10 cellular contexts compared by ENCODE assay signal in genomic region chr21:16533692-16534407, GRCh38.
DNase-seq lines count a peak whose midpoint lies in the region; ATAC-seq, FAIRE-seq and TF ChIP-seq lines count a peak whose summit lies in the region.
"Had no signal": no experiment of that assay in that cellular context is flagged by ENCODE, and none has a peak within 500 bp of the region (broad histone marks: within the 10 kb centered on the region; RNA-seq: fewer than 3 reads in every experiment).

No MANE protein-coding gene starts in this region.

- no peak for ATAC-seq in lung (ENCODE audit: insufficient read depth, low FRiP score)

- no peak overlapping the region for H2AK5ac ChIP-seq in H1 (ENCODE audit: low read depth, low read length)

- no peak overlapping the region for H4K5ac ChIP-seq in H1 (ENCODE audit: insufficient read length, low read depth, low read length)

- H2BK5ac ChIP-seq in H1 (ENCODE audit: low read depth, low read length): no peak overlapping the region

- H4K8ac ChIP-seq in H1 (ENCODE audit: extremely low read depth, insufficient read depth, low read length): no peak overlapping the region

- H3K9me3 ChIP-seq in H1 (ENCODE audit: insufficient read depth in 2 of 2, low read depth in 1 of 2, low read length in 1 of 2) (no peaks in the 10 kb centered on the region), lung (ENCODE audit: control insufficient read depth in 2 of 2, insufficient read depth in 1 of 2, low read length in 1 of 2) (no peaks in the 10 kb centered on the region), tibial artery (no peaks in the 10 kb centered on the region), OCI-LY7 (ENCODE audit: low read length) (peaks cover 11% of the 10 kb centered on the region; the same call in 1 of the 2 replicates), HAP-1 (no peaks in the 10 kb centered on the region)

- in situ Hi-C loops in HAP-1 (cut with MboI; ENCODE audit: low sequenced_read_pairs): no loop called here

- 0 out of 2 replicates have a peak overlapping the region, but pooled peaks have one; percentile 57 for H2AFZ ChIP-seq in H1 (ENCODE audit: low read length)
- H2AFZ ChIP-seq in OCI-LY7 (ENCODE audit: low read length): no peak overlapping the region

- H2BK20ac ChIP-seq in H1 (ENCODE audit: low read length): no peak overlapping the region

- H3K27me3 ChIP-seq in H1 (replicated peaks in 1 of 4; ENCODE audit: control insufficient read depth in 3 of 4, extremely low read depth in 1 of 4, insufficient read depth in 3 of 4, low read length in 3 of 4) (no peaks in the 10 kb centered on the region), lung (ENCODE audit: control insufficient read depth, insufficient read depth) (no peaks in the 10 kb centered on the region), tibial artery (no peaks in the 10 kb centered on the region), HAP-1 (ENCODE audit: low read depth) (no peaks in the 10 kb centered on the region)

- FAIRE-seq in H1 (lab: Jason Lieb, UNC): no peak
- FAIRE-seq in GM12891 (lab: Jason Lieb, UNC): no peak

- H3K79me2 ChIP-seq in H1 (ENCODE audit: control insufficient read depth in 1 of 2, insufficient read depth in 2 of 2, low read length in 2 of 2) (no peaks in the 10 kb centered on the region), OCI-LY7 (ENCODE audit: insufficient read depth, low read depth, low read length) (no peaks in the 10 kb centered on the region)

- no peaks in the 10 kb centered on the region for H3K79me1 ChIP-seq in H1 (ENCODE audit: low read depth, low read length)

- H3K4me3 ChIP-seq in H1 (ENCODE audit: extremely low read depth in 1 of 4, insufficient read depth in 2 of 4, low read depth in 3 of 4, low read length in 4 of 4) (no peak overlapping the region), lung (peak overlapping the region; percentile 32), tibial artery (peak overlapping the region; percentile 43 to 55), OCI-LY7 (ENCODE audit: low read depth, low read length, poor library complexity, severe bottlenecking) (no peak overlapping the region), HAP-1 (no peak overlapping the region)

- H3K4me2 ChIP-seq in H1 (ENCODE audit: insufficient read depth in 1 of 2, low read depth in 2 of 2, low read length in 2 of 2) (no peak overlapping the region), OCI-LY7 (ENCODE audit: low read length) (no peak overlapping the region)

- H3K23ac ChIP-seq in H1 (ENCODE audit: insufficient read length): no peak overlapping the region

- no peak for TF ChIP-seq POLR2A in H1 (IDR thresholded peaks at IDR 0.05; ENCODE audit: control extremely low read depth in 1 of 2, low read depth in 2 of 2, low read length in 2 of 2)
- no peak for TF ChIP-seq POLR2A in GM12891 (IDR thresholded peaks at IDR 0.05; ENCODE audit: low read depth, low read length)

- H3K56ac ChIP-seq in H1 (replicated peaks; ENCODE audit: insufficient read length, low read depth, low read length): no peak overlapping the region

- H4K20me1 ChIP-seq in H1 (replicated peaks in 1 of 2; ENCODE audit: control insufficient read depth in 1 of 2, insufficient read depth in 2 of 2, low read length in 2 of 2) (no peaks in the 10 kb centered on the region), OCI-LY7 (ENCODE audit: insufficient read depth, low read length) (no peaks in the 10 kb centered on the region)

- no peak overlapping the region for H2BK15ac ChIP-seq in H1 (ENCODE audit: low read length)

- no TSS peak for BruUV-seq in OCI-LY7 (replicated peaks; lab: Mats Ljungman, UMichigan)

- H3K4ac ChIP-seq in H1 (replicated peaks; ENCODE audit: insufficient read length, low read depth, low read length): no peak overlapping the region

- DNase-seq in NCI-H526 treated with DMSO at 0.1 percent for 48 hours (lab: John Stamatoyannopoulos, UW) (peak; percentile 52), H1 (ENCODE audit: low read depth in 1 of 2, low spot score in 2 of 2) (no peak), lung (ENCODE audit: low spot score) (no peak), tibial artery (no peak), OCI-LY7 (ENCODE audit: low spot score) (no peak), HAP-1 (ENCODE audit: low spot score in 2 of 2) (no peak), T-helper 9 cell (no peak), GM12891 (ENCODE audit: insufficient read length, low spot score) (no peak)
- DNase-seq: activated naive CD4-positive, alpha-beta T cell treated with anti-CD3 and anti-CD28 coated beads, Interleukin-2, amount 50 U/mL, for 16 hours; NCI-H187 had no signal

- no peak overlapping the region for H3K18ac ChIP-seq in H1 (ENCODE audit: extremely low read depth, low read length)

- 90% methylated on average over 9 of the region's 9 CpGs; no CpG with 5 or more reads in 1 of the 2 experiments for WGBS in H1 (ENCODE audit: extremely low coverage in 1 of 2, insufficient coverage in 1 of 2, insufficient read length in 1 of 2, insufficient replicate concordance in 2 of 2, low coverage in 1 of 2, low lambda C conversion rate in 2 of 2, missing lambda C conversion rate in 1 of 2), 2 experiments
- WGBS in lung, 2 donors: 62 to 74% methylated on average over 9 of the region's 9 CpGs

- intact Hi-C loops in tibial artery (cut with DNase I; ENCODE audit: low total_unique reads): loop anchor here (2.0 kb wide), 1 partner anchor 55 kb away; no protein-coding TSS in a partner anchor
- intact Hi-C loops in OCI-LY7 (cut with micrococcal nuclease; ENCODE audit: unreplicated experiment): no loop called here

- TF ChIP-seq CTCF in H1 (IDR thresholded peaks at IDR 0.05; ENCODE audit: control extremely low read depth in 1 of 3, insufficient read depth in 1 of 3, low read depth in 1 of 3, low read length in 3 of 3) (no peak), lung (IDR thresholded peaks at IDR 0.05; ENCODE audit: control extremely low read depth, extremely low read depth) (no peak), tibial artery (IDR thresholded peaks at IDR 0.05) (no peak), OCI-LY7 (conservative IDR thresholded peaks at IDR 0.05; ENCODE audit: low read length) (no peak)

- CTCF ChIA-PET in H1 (lab: Charles Lee; ENCODE audit: partially characterized antibody): interaction anchor here (0.9 kb wide), 1 partner anchor 75 kb away, joined by 3 read pairs; no protein-coding TSS in a partner anchor
- CTCF ChIA-PET in OCI-LY7 (lab: Charles Lee; ENCODE audit: unreplicated experiment): no interaction called here

- H3K9me2 ChIP-seq in OCI-LY7 (ENCODE audit: insufficient read depth, low read length): no peaks in the 10 kb centered on the region

- no peaks in the 10 kb centered on the region for H3K36me3 ChIP-seq in H1 (ENCODE audit: control insufficient read depth in 2 of 4, insufficient read depth in 4 of 4, low read length in 3 of 4)
- H3K36me3 ChIP-seq in lung (ENCODE audit: control insufficient read depth in 2 of 2, insufficient read depth in 2 of 2, low read length in 2 of 2): no peaks in the 10 kb centered on the region
- no peaks in the 10 kb centered on the region for H3K36me3 ChIP-seq in tibial artery
- H3K36me3 ChIP-seq in OCI-LY7 (ENCODE audit: insufficient read depth, low read length): no peaks in the 10 kb centered on the region
- H3K36me3 ChIP-seq in HAP-1 (replicated peaks): no peaks in the 10 kb centered on the region

- no peak overlapping the region for H2BK12ac ChIP-seq in H1 (ENCODE audit: low read depth, low read length)

- H3K4me1 ChIP-seq in H1 (replicated peaks in 1 of 4; ENCODE audit: control insufficient read depth in 3 of 4, insufficient read depth in 4 of 4, low read length in 3 of 4) (peaks cover 0 to 2% (median 0%) of the 10 kb centered on the region in 4 experiments; a peak in 1 of 7 replicates), lung (ENCODE audit: control insufficient read depth in 2 of 2, insufficient read depth in 2 of 2, low read length in 2 of 2) (peaks cover 0 to 2% of the 10 kb centered on the region in 2 donors), tibial artery (peaks cover 0 to 27% (median 2%) of the 10 kb centered on the region in 4 donors), OCI-LY7 (ENCODE audit: insufficient read depth, low read length, poor library complexity, severe bottlenecking) (no peaks in the 10 kb centered on the region), HAP-1 (peaks cover 30% of the 10 kb centered on the region)

- TF ChIP-seq EP300 in H1 (IDR thresholded peaks at IDR 0.05; ENCODE audit: borderline replicate concordance in 1 of 2, low read depth in 2 of 2, low read length in 2 of 2): no peak

- no peaks in the 10 kb centered on the region for H3K23me2 ChIP-seq in H1 (ENCODE audit: low read depth, low read length)

- H3K14ac ChIP-seq in H1 (ENCODE audit: insufficient read length): no peak overlapping the region

- H3K9ac ChIP-seq in H1 (replicated peaks in 1 of 4; ENCODE audit: extremely low read depth in 1 of 4, low read depth in 3 of 4, low read length in 3 of 4): no peak overlapping the region

- POLR2A ChIA-PET in H1 (lab: Charles Lee; ENCODE audit: partially characterized antibody): no interaction called here
- POLR2A ChIA-PET in OCI-LY7 (lab: Charles Lee): no interaction called here

- no peak for TF ChIP-seq RAD21 in H1 (IDR thresholded peaks at IDR 0.05 in 1 of 2, conservative IDR thresholded peaks at IDR 0.05 in 1 of 2; ENCODE audit: low read depth in 2 of 2, low read length in 2 of 2)

- H3K27ac ChIP-seq in H1 (ENCODE audit: low read depth, low read length) (no peak overlapping the region), lung (ENCODE audit: low read depth in 1 of 2, low read length in 1 of 2) (peak overlapping the region; percentile 75 to 85), tibial artery (peak overlapping the region; percentile 63 to 78), OCI-LY7 (ENCODE audit: low read depth, low read length, poor library complexity, severe bottlenecking) (no peak overlapping the region)

- no peak overlapping the region for H2BK120ac ChIP-seq in H1 (replicated peaks; ENCODE audit: low read depth, low read length)

- H4K91ac ChIP-seq in H1 (replicated peaks; ENCODE audit: insufficient read length, low read length): no peak overlapping the region

TF ChIP-seq in GM12891, 5 proteins besides CTCF, POLR2A, EP300 and RAD21:
- TF ChIP-seq POLR2AphosphoS5 (IDR thresholded peaks at IDR 0.05; ENCODE audit: low read depth, low read length): no peak
- no peak for TF ChIP-seq SPI1 (IDR thresholded peaks at IDR 0.05; ENCODE audit: low read depth, low read length)
- TF ChIP-seq TAF1 (IDR thresholded peaks at IDR 0.05; ENCODE audit: low read depth, low read length): no peak
- no peak for TF ChIP-seq POU2F2 (IDR thresholded peaks at IDR 0.05; ENCODE audit: low read depth, low read length)
- no peak for TF ChIP-seq PAX5 (IDR thresholded peaks at IDR 0.05; ENCODE audit: insufficient read depth, low read length, severe bottlenecking)

Comparison
In these comparisons a context has a peak if more than half of its experiments do, and no peak if none do; other contexts are left out.
1. H3K27ac ChIP-seq: peak in lung (2 of 2) and tibial artery (2 of 2); none in H1 (single experiment) and OCI-LY7 (single experiment).
2. H3K4me3 ChIP-seq: peak in lung (single experiment) and tibial artery (2 of 2); none in H1 (0 of 4), OCI-LY7 (single experiment) and HAP-1 (single experiment).